Comparison of ENCODE assay signal across 1 cellular context in the genomic region with DNA sequence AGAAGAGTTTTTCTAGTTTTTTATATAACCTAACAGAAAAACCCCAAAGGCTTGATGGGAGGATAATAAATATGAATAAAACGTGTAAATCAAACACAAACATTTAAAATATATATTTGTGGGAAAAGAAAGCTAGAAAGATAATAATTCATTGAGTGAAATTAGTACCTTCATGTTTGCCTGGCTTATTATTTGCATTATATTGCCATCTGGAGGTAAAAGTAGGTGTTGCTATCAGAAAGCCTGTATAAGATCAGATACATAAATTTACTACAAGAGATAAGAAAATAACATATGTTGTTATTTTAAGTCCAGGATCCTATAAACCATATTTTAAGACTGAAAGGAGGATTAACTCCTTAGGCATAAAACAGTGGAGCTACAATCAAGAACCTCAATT.
TF ChIP-seq lines count a peak whose summit lies in the region.

No MANE protein-coding gene starts in this region.

TF ChIP-seq in WTC11, 78 proteins besides CTCF, POLR2A, EP300 and RAD21 (continued from another document):
- TF ChIP-seq MLX (CRISPR knock-in tag; IDR thresholded peaks at IDR 0.05) (no peak), ZNF396 (CRISPR knock-in tag; IDR thresholded peaks at IDR 0.05; ENCODE audit: borderline replicate concordance) (no peak), CREB1 (CRISPR knock-in tag; IDR thresholded peaks at IDR 0.05) (no peak), ZNF219 (CRISPR knock-in tag; IDR thresholded peaks at IDR 0.05; ENCODE audit: borderline replicate concordance) (no peak)
- TF ChIP-seq, protein P1, sequence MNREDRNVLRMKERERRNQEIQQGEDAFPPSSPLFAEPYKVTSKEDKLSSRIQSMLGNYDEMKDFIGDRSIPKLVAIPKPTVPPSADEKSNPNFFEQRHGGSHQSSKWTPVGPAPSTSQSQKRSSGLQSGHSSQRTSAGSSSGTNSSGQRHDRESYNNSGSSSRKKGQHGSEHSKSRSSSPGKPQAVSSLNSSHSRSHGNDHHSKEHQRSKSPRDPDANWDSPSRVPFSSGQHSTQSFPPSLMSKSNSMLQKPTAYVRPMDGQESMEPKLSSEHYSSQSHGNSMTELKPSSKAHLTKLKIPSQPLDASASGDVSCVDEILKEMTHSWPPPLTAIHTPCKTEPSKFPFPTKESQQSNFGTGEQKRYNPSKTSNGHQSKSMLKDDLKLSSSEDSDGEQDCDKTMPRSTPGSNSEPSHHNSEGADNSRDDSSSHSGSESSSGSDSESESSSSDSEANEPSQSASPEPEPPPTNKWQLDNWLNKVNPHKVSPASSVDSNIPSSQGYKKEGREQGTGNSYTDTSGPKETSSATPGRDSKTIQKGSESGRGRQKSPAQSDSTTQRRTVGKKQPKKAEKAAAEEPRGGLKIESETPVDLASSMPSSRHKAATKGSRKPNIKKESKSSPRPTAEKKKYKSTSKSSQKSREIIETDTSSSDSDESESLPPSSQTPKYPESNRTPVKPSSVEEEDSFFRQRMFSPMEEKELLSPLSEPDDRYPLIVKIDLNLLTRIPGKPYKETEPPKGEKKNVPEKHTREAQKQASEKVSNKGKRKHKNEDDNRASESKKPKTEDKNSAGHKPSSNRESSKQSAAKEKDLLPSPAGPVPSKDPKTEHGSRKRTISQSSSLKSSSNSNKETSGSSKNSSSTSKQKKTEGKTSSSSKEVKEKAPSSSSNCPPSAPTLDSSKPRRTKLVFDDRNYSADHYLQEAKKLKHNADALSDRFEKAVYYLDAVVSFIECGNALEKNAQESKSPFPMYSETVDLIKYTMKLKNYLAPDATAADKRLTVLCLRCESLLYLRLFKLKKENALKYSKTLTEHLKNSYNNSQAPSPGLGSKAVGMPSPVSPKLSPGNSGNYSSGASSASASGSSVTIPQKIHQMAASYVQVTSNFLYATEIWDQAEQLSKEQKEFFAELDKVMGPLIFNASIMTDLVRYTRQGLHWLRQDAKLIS (CRISPR knock-in tag; IDR thresholded peaks at IDR 0.05; ENCODE audit: borderline replicate concordance), result no peak
TF ChIP-seq in WTC11: peak in this region for 0.
